In the genomic region with DNA sequence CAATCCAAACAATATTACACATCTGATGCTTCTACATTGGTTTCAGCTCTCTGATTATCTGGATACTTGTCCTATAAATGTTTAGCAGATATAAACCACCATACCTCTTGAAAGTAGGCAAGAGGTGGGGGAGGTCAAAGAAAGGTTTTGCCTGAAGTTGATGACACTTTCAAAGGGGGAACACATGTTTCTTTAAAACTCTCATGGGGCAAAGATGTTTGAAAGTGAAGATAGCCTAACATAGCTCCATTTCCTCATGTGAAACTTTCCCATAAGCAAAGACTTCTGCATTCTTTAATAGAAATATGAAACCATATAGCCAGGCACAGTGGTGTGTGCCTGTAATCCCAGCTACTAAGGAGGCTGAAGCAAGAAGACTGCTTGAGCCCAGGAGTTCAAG, we compare ENCODE assay signal across 18 cellular contexts.
DNase-seq lines count a peak whose midpoint lies in the region; ATAC-seq, FAIRE-seq and TF ChIP-seq lines count a peak whose summit lies in the region.
"Had no signal": no experiment of that assay in that cellular context is flagged by ENCODE, and none has a peak within 500 bp of the region (broad histone marks: within the 10 kb centered on the region; RNA-seq: fewer than 3 reads in every experiment).

No MANE protein-coding gene starts in this region.

- no peak overlapping the region for H3K18ac ChIP-seq in mesendoderm (ENCODE audit: low read length)

- no peak overlapping the region for H3K9ac ChIP-seq in mesendoderm (ENCODE audit: low read length)

- no peak overlapping the region for H2AK5ac ChIP-seq in mesendoderm (ENCODE audit: low read length)

- no peaks in the 10 kb centered on the region for H3K4me1 ChIP-seq in mesendoderm (ENCODE audit: control insufficient read depth, low read depth, low read length)
- H3K4me1 ChIP-seq: Peyer's patch had no signal

- no peak overlapping the region for H3K27ac ChIP-seq in mesendoderm (ENCODE audit: low read depth, low read length)
- H3K27ac ChIP-seq: Peyer's patch, SK-N-MC had no signal

- no peaks in the 10 kb centered on the region for H3K36me3 ChIP-seq in mesendoderm (ENCODE audit: control insufficient read depth, insufficient read depth, low read length)
- H3K36me3 ChIP-seq: Peyer's patch had no signal

- H3K27me3 ChIP-seq in mesendoderm (ENCODE audit: insufficient read depth, low read length, poor library complexity) = no peaks in the 10 kb centered on the region
- H3K27me3 ChIP-seq: Peyer's patch had no signal

- no peak overlapping the region for H4K5ac ChIP-seq in mesendoderm (ENCODE audit: low read length)

- H3K4ac ChIP-seq in mesendoderm (ENCODE audit: low read depth, low read length) = no peak overlapping the region

- no peak overlapping the region for H3K23ac ChIP-seq in mesendoderm (ENCODE audit: low read length)

- no peak overlapping the region for H2BK15ac ChIP-seq in mesendoderm (replicated peaks; ENCODE audit: low read depth)

- in situ Hi-C loops in GM13976 (cut with MboI; ENCODE audit: low sequenced_read_pairs, unreplicated experiment) = no loop called here

- H3K79me1 ChIP-seq in mesendoderm (ENCODE audit: low read length) = no peaks in the 10 kb centered on the region

- H2BK120ac ChIP-seq in mesendoderm (ENCODE audit: low read depth, low read length) = no peak overlapping the region

- H3K4me3 ChIP-seq in mesendoderm (ENCODE audit: low read length) = no peak overlapping the region
- H3K4me3 ChIP-seq: Peyer's patch, SK-N-MC had no signal

- H4K8ac ChIP-seq in mesendoderm (ENCODE audit: low read depth, low read length) = no peak overlapping the region

- no peak for TF ChIP-seq POLR2A in H54 (IDR thresholded peaks at IDR 0.05; ENCODE audit: low read depth, low read length)

- TF ChIP-seq CTCF in GM13976 (IDR thresholded peaks at IDR 0.05; ENCODE audit: borderline replicate concordance, control extremely low read depth, extremely low read depth, insufficient read depth, missing control alignments) = no peak

- DNase-seq in GM13976 (ENCODE audit: low spot score) = peak; percentile 6
- DNase-seq in H54 (ENCODE audit: insufficient read length, low spot score) = no peak
- no peak for DNase-seq in DMS153 treated with DMSO at 0.1 percent for 48 hours (lab: John Stamatoyannopoulos, UW; ENCODE audit: unreplicated experiment)
- no peak for DNase-seq in HUDEP-2 (lab: John Stamatoyannopoulos, UW; ENCODE audit: unreplicated experiment in 76 of 76)
- DNase-seq in mesendoderm = no peak
- DNase-seq: activated CD4-positive, alpha-beta T cell treated with anti-CD3 and anti-CD28 coated beads, Interleukin-2, amount 50 U/mL, for 48 hours; activated naive CD8-positive, alpha-beta T cell treated with anti-CD3 and anti-CD28 coated beads, Interleukin-2, amount 10 ng/mL, durations not matched to agents 7 days and 5 days; activated T-cell treated with anti-CD3 and anti-CD28 coated beads, Interleukin-2, amount 50 U/mL, for 24 hours; CD4-positive, alpha-beta T cell; erythroblast; NCI-H2081 treated with DMSO at 0.1 percent for 48 hours; NCI-H748 treated with DMSO at 0.1 percent for 48 hours; Peyer's patch had no signal

- no peak for FAIRE-seq in H54 (lab: Jason Lieb, UNC)

- no peak overlapping the region for H3K4me2 ChIP-seq in mesendoderm (ENCODE audit: low read length)

- H3K79me2 ChIP-seq in mesendoderm (ENCODE audit: control insufficient read depth, insufficient read depth, low read length) = no peaks in the 10 kb centered on the region

- no peak overlapping the region for H2BK5ac ChIP-seq in mesendoderm (ENCODE audit: low read length)

- ATAC-seq in GM19438 (IDR thresholded peaks at IDR 0.05; ENCODE audit: low read depth, unreplicated experiment) = peak; percentile 84
- peak; percentile 48 for ATAC-seq in HG02623 (IDR thresholded peaks at IDR 0.05; ENCODE audit: unreplicated experiment)
- peak; percentile 86 for ATAC-seq in HG03460 (IDR thresholded peaks at IDR 0.05; ENCODE audit: unreplicated experiment)
- ATAC-seq: sciatic nerve had no signal

- no peak overlapping the region for H3K56ac ChIP-seq in mesendoderm (ENCODE audit: low read length)
